In genomic region chr12:54631988-54632728, GRCh38 we compare ENCODE assay signal across 21 cellular contexts. TPM values are rescaled to one million over a fixed set of nuclear protein-coding genes. Genes with fewer than 3 reads are reported as not detected.
DNase-seq lines count a peak whose midpoint lies in the region; ATAC-seq and TF ChIP-seq lines count a peak whose summit lies in the region.
"Had no signal": no experiment of that assay in that cellular context is flagged by ENCODE, and none has a peak within 500 bp of the region (broad histone marks: within the 10 kb centered on the region; RNA-seq: fewer than 3 reads in every experiment).

No MANE protein-coding gene starts in this region.

- H3K27ac ChIP-seq in endodermal cell (ENCODE audit: low read depth, low read length) (no peak overlapping the region), trophoblast cell (ENCODE audit: low read depth, low read length) (no peak overlapping the region)
- H3K27ac ChIP-seq: upper lobe of left lung had no signal

- H3K79me1 ChIP-seq in trophoblast cell (ENCODE audit: low read length): no peaks in the 10 kb centered on the region

- WGBS in endodermal cell (ENCODE audit: insufficient coverage in 1 of 2, insufficient read length in 1 of 2), 2 experiments: 81 to 84% methylated on average over 7 to 8 of the region's 8 CpGs
- WGBS in trophoblast cell (ENCODE audit: extremely low coverage, insufficient coverage, insufficient read length): no CpG with 5 or more reads among the region's 8 CpGs

- no peak overlapping the region for H2AK5ac ChIP-seq in trophoblast cell (ENCODE audit: low read length)

- no peaks in the 10 kb centered on the region for H3K36me3 ChIP-seq in endodermal cell (ENCODE audit: control insufficient read depth, insufficient read depth, low read length)
- H3K36me3 ChIP-seq in trophoblast cell (ENCODE audit: control insufficient read depth in 1 of 2, insufficient read depth in 2 of 2, low read length in 2 of 2): no peaks in the 10 kb centered on the region
- H3K36me3 ChIP-seq: upper lobe of left lung had no signal

- no peak for ATAC-seq in activated CD8-positive, alpha-beta memory T cell treated with anti-CD3 and anti-CD28 coated beads, Interleukin-2, amount 10 ng/mL, durations not matched to agents 7 days and 5 days
- ATAC-seq: esophagus mucosa had no signal

- peaks cover 4% of the 10 kb centered on the region for H3K9me3 Mint-ChIP-seq in activated CD8-positive, alpha-beta memory T cell treated with anti-CD3 and anti-CD28 coated beads, Interleukin-2, amount 10 ng/mL, durations not matched to agents 7 days and 5 days (ENCODE audit: low read depth)
- peaks cover 24% of the 10 kb centered on the region for H3K9me3 Mint-ChIP-seq in endodermal cell
- peaks cover 6% of the 10 kb centered on the region for H3K9me3 Mint-ChIP-seq in chondrocyte (ENCODE audit: low read depth)
- peaks cover 11% of the 10 kb centered on the region for H3K9me3 Mint-ChIP-seq in mesothelial cell of epicardium

- H2BK120ac ChIP-seq in trophoblast cell (ENCODE audit: insufficient read depth, low read length, poor library complexity): no peak overlapping the region

- H3K4me3 Mint-ChIP-seq in activated CD8-positive, alpha-beta memory T cell treated with anti-CD3 and anti-CD28 coated beads, Interleukin-2, amount 10 ng/mL, durations not matched to agents 7 days and 5 days: no peak overlapping the region
- H3K4me3 Mint-ChIP-seq in endodermal cell: no peak overlapping the region
- no peak overlapping the region for H3K4me3 Mint-ChIP-seq in chondrocyte (ENCODE audit: unreplicated experiment)
- H3K4me3 Mint-ChIP-seq in mesothelial cell of epicardium: no peak overlapping the region
- H3K4me3 Mint-ChIP-seq: activated CD4-positive, alpha-beta memory T cell treated with anti-CD3 and anti-CD28 coated beads for 36 hours; CD4-positive, CD25-positive, alpha-beta regulatory T cell; dendritic cell treated with granulocyte-macrophage colony-stimulating factor and Interleukin-4, amounts not matched to agents 40 ng/mL and 50 ng/mL, for 4 days; IgD-negative memory B cell had no signal

- H3K27me3 ChIP-seq in endodermal cell (ENCODE audit: control insufficient read depth, insufficient read depth, low read length, poor library complexity, severe bottlenecking) (peaks cover 90% of the 10 kb centered on the region), trophoblast cell (ENCODE audit: insufficient read depth, low read length) (no peaks in the 10 kb centered on the region)
- H3K27me3 ChIP-seq: upper lobe of left lung had no signal

- no peak overlapping the region for H3K9ac ChIP-seq in endodermal cell (ENCODE audit: extremely low read depth, low read length, poor library complexity, severe bottlenecking)
- peak overlapping the region; percentile 43 for H3K9ac ChIP-seq in trophoblast cell (ENCODE audit: low read length)

- H3K9me3 ChIP-seq in endodermal cell (ENCODE audit: control insufficient read depth, low read length) (peaks cover 19% of the 10 kb centered on the region), trophoblast cell (ENCODE audit: insufficient read depth, low read depth, low read length) (peaks cover 10% of the 10 kb centered on the region)

- H3K79me2 ChIP-seq in trophoblast cell (ENCODE audit: control insufficient read depth, insufficient read depth, low read length, poor library complexity): no peaks in the 10 kb centered on the region

- peak; percentile 33 for DNase-seq in activated CD8-positive, alpha-beta memory T cell treated with anti-CD3 and anti-CD28 coated beads for 24 hours
- no peak for DNase-seq in activated CD8-positive, alpha-beta memory T cell treated with anti-CD3 and anti-CD28 coated beads, Interleukin-2, amount 10 ng/mL, durations not matched to agents 7 days and 5 days
- DNase-seq in NAMALWA (ENCODE audit: low spot score) (peak; percentile 9), endodermal cell (peak; percentile 76), trophoblast cell (peak in 1 of 2 donors; percentile 13), DMS153 (lab: John Stamatoyannopoulos, UW) (no peak), chondrocyte (ENCODE audit: low spot score) (no peak), mesothelial cell of epicardium (ENCODE audit: low spot score in 2 of 2, unreplicated experiment in 2 of 2) (no peak)
- DNase-seq: activated CD4-positive, alpha-beta memory T cell treated with anti-CD3 and anti-CD28 coated beads for 36 hours; aorta; CD4-positive, CD25-positive, alpha-beta regulatory T cell; NCI-H146; NCI-H226; small intestine; T-helper 9 cell; upper lobe of left lung had no signal

- H3K23ac ChIP-seq in trophoblast cell (ENCODE audit: low read length): peak overlapping the region; percentile 41

- peaks cover 12% of the 10 kb centered on the region for H3K27me3 Mint-ChIP-seq in activated CD8-positive, alpha-beta memory T cell treated with anti-CD3 and anti-CD28 coated beads, Interleukin-2, amount 10 ng/mL, durations not matched to agents 7 days and 5 days
- H3K27me3 Mint-ChIP-seq in endodermal cell (ENCODE audit: insufficient read depth): peaks cover 74% of the 10 kb centered on the region
- H3K27me3 Mint-ChIP-seq in chondrocyte (ENCODE audit: low read depth): peaks cover 24% of the 10 kb centered on the region
- peaks cover 75% of the 10 kb centered on the region for H3K27me3 Mint-ChIP-seq in mesothelial cell of epicardium (ENCODE audit: low read depth)

- H3K4me1 Mint-ChIP-seq in activated CD8-positive, alpha-beta memory T cell treated with anti-CD3 and anti-CD28 coated beads, Interleukin-2, amount 10 ng/mL, durations not matched to agents 7 days and 5 days: no peaks in the 10 kb centered on the region
- H3K4me1 Mint-ChIP-seq in endodermal cell (peaks cover 6% of the 10 kb centered on the region), chondrocyte (ENCODE audit: low read depth) (no peaks in the 10 kb centered on the region), mesothelial cell of epicardium (no peaks in the 10 kb centered on the region)
- H3K4me1 Mint-ChIP-seq: IgD-negative memory B cell had no signal

- H3K4me2 ChIP-seq in trophoblast cell (ENCODE audit: low read length): no peak overlapping the region

- H3K14ac ChIP-seq in trophoblast cell (ENCODE audit: low read length): no peak overlapping the region

- no peak overlapping the region for H2BK12ac ChIP-seq in trophoblast cell (ENCODE audit: low read length)

- H3K4ac ChIP-seq in trophoblast cell (ENCODE audit: low read depth, low read length): no peak overlapping the region

- no peak overlapping the region for H4K91ac ChIP-seq in trophoblast cell (ENCODE audit: low read depth, low read length)

- H3K4me3 ChIP-seq in endodermal cell (ENCODE audit: low read length) (no peak overlapping the region), trophoblast cell (ENCODE audit: low read depth, low read length) (no peak overlapping the region)
- H3K4me3 ChIP-seq: upper lobe of left lung had no signal

- H3K18ac ChIP-seq in trophoblast cell (ENCODE audit: low read length): no peak overlapping the region

- H2BK5ac ChIP-seq in trophoblast cell (ENCODE audit: low read depth, low read length, poor library complexity): no peak overlapping the region

- H2AFZ ChIP-seq in trophoblast cell (ENCODE audit: insufficient read depth, low read length, poor library complexity): no peak overlapping the region

- H3K4me1 ChIP-seq in endodermal cell (ENCODE audit: control insufficient read depth, insufficient read depth, low read length) (no peaks in the 10 kb centered on the region), trophoblast cell (ENCODE audit: control insufficient read depth in 1 of 2, insufficient read depth in 2 of 2, low read length in 2 of 2) (no peaks in the 10 kb centered on the region)
- H3K4me1 ChIP-seq: upper lobe of left lung had no signal

- H3K27ac Mint-ChIP-seq in activated CD8-positive, alpha-beta memory T cell treated with anti-CD3 and anti-CD28 coated beads, Interleukin-2, amount 10 ng/mL, durations not matched to agents 7 days and 5 days: no peak overlapping the region
- H3K27ac Mint-ChIP-seq in endodermal cell (no peak overlapping the region), chondrocyte (ENCODE audit: unreplicated experiment) (no peak overlapping the region), mesothelial cell of epicardium (no peak overlapping the region)
- H3K27ac Mint-ChIP-seq: activated CD4-positive, alpha-beta memory T cell treated with anti-CD3 and anti-CD28 coated beads for 36 hours; activated T-helper 2 cell treated with anti-CD3 and anti-CD28 coated beads, Interferon-gamma antibody, Interleukin-2, Interleukin-4, amounts not matched to agents 10 μg/mL and 5 μg/mL and 100 μg/mL, durations not matched to agents 14 hours and 24 hours and 36 hours; CD4-positive, CD25-positive, alpha-beta regulatory T cell; dendritic cell treated with granulocyte-macrophage colony-stimulating factor and Interleukin-4, amounts not matched to agents 40 ng/mL and 50 ng/mL, for 4 days had no signal

- H4K12ac ChIP-seq in trophoblast cell (ENCODE audit: low read depth, low read length): no peak overlapping the region

- peaks cover 2% of the 10 kb centered on the region for H3K36me3 Mint-ChIP-seq in activated CD8-positive, alpha-beta memory T cell treated with anti-CD3 and anti-CD28 coated beads, Interleukin-2, amount 10 ng/mL, durations not matched to agents 7 days and 5 days
- H3K36me3 Mint-ChIP-seq in endodermal cell (ENCODE audit: low read depth): no peaks in the 10 kb centered on the region
- no peaks in the 10 kb centered on the region for H3K36me3 Mint-ChIP-seq in chondrocyte (ENCODE audit: low read depth)
- H3K36me3 Mint-ChIP-seq in mesothelial cell of epicardium: no peaks in the 10 kb centered on the region
- H3K36me3 Mint-ChIP-seq: CD4-positive, CD25-positive, alpha-beta regulatory T cell; IgD-negative memory B cell had no signal

- peak; percentile 73 for TF ChIP-seq CTCF in endodermal cell (conservative IDR thresholded peaks at IDR 0.05)
- no peak for TF ChIP-seq CTCF in chondrocyte (IDR thresholded peaks at IDR 0.05)
- no peak for TF ChIP-seq CTCF in mesothelial cell of epicardium (IDR thresholded peaks at IDR 0.05; ENCODE audit: unreplicated experiment)

- H4K8ac ChIP-seq in trophoblast cell (ENCODE audit: low read depth, low read length): no peak overlapping the region

- CTCF ChIA-PET in activated CD8-positive, alpha-beta memory T cell treated with anti-CD3 and anti-CD28 coated beads, Interleukin-2, amount 10 ng/mL, durations not matched to agents 7 days and 5 days (lab: Charles Lee): interaction anchor here (1.6 kb wide), 1 partner anchor 11 kb away, joined by 3 read pairs; no protein-coding TSS in a partner anchor

RNA-seq across cellular contexts. Expression of gene LACRT, which starts 2.5 kb away (rescaled TPM):
- total RNA-seq in activated CD8-positive, alpha-beta memory T cell treated with anti-CD3 and anti-CD28 coated beads, Interleukin-2, amount 10 ng/mL, durations not matched to agents 7 days and 5 days: not detected
- total RNA-seq in endodermal cell (not detected), chondrocyte (not detected in 3 replicates), mesothelial cell of epicardium (not detected in 3 replicates)
- not detected for polyA plus RNA-seq in endodermal cell (2013, experiment 1 of 2)
- polyA plus RNA-seq in endodermal cell (2013, experiment 2 of 2): not detected
- polyA plus RNA-seq in trophoblast cell (2013): not detected in 2 replicates
- total RNA-seq: activated CD4-positive, alpha-beta memory T cell treated with anti-CD3 and anti-CD28 coated beads for 36 hours; activated T-helper 2 cell treated with anti-CD3 and anti-CD28 coated beads, Interferon-gamma antibody, Interleukin-2, Interleukin-4, amounts not matched to agents 10 μg/mL and 5 μg/mL and 100 μg/mL, durations not matched to agents 14 hours and 24 hours and 36 hours; aorta; CD4-positive, CD25-positive, alpha-beta regulatory T cell; esophagus mucosa; omental fat pad; upper lobe of left lung had no signal
- polyA plus RNA-seq: aorta; CD4-positive, CD25-positive, alpha-beta regulatory T cell; IgD-negative memory B cell; small intestine had no signal

RNA-seq across cellular contexts. Expression of gene DCD, which starts 16.0 kb away (rescaled TPM):
- not detected for total RNA-seq in activated CD8-positive, alpha-beta memory T cell treated with anti-CD3 and anti-CD28 coated beads, Interleukin-2, amount 10 ng/mL, durations not matched to agents 7 days and 5 days
- total RNA-seq in endodermal cell (not detected), chondrocyte (not detected in 3 replicates), mesothelial cell of epicardium (not detected in 3 replicates)
- not detected for polyA plus RNA-seq in endodermal cell (2013, experiment 1 of 2)
- not detected for polyA plus RNA-seq in endodermal cell (2013, experiment 2 of 2)
- polyA plus RNA-seq in trophoblast cell (2013): not detected in 2 replicates
- total RNA-seq: activated CD4-positive, alpha-beta memory T cell treated with anti-CD3 and anti-CD28 coated beads for 36 hours; activated T-helper 2 cell treated with anti-CD3 and anti-CD28 coated beads, Interferon-gamma antibody, Interleukin-2, Interleukin-4, amounts not matched to agents 10 μg/mL and 5 μg/mL and 100 μg/mL, durations not matched to agents 14 hours and 24 hours and 36 hours; aorta; CD4-positive, CD25-positive, alpha-beta regulatory T cell; esophagus mucosa; omental fat pad; upper lobe of left lung had no signal
- polyA plus RNA-seq: aorta; CD4-positive, CD25-positive, alpha-beta regulatory T cell; IgD-negative memory B cell; small intestine had no signal

RNA-seq across cellular contexts. Expression of gene PPP1R1A, which starts 43.7 kb away (rescaled TPM):
- not detected for total RNA-seq in activated CD8-positive, alpha-beta memory T cell treated with anti-CD3 and anti-CD28 coated beads, Interleukin-2, amount 10 ng/mL, durations not matched to agents 7 days and 5 days
- total RNA-seq in endodermal cell (10 to 100 TPM; 12.5 to 16.1 TPM), chondrocyte (not detected in 3 replicates), mesothelial cell of epicardium (0.54 to 1.0 TPM (median 0.76 TPM) in 3 replicates)
- 42.6 TPM for polyA plus RNA-seq in endodermal cell (2013, experiment 1 of 2)
- 40.8 TPM for polyA plus RNA-seq in endodermal cell (2013, experiment 2 of 2)
- polyA plus RNA-seq in trophoblast cell (2013): 0.10 and 0.18 TPM in 2 replicates
- total RNA-seq: activated CD4-positive, alpha-beta memory T cell treated with anti-CD3 and anti-CD28 coated beads for 36 hours; activated T-helper 2 cell treated with anti-CD3 and anti-CD28 coated beads, Interferon-gamma antibody, Interleukin-2, Interleukin-4, amounts not matched to agents 10 μg/mL and 5 μg/mL and 100 μg/mL, durations not matched to agents 14 hours and 24 hours and 36 hours; CD4-positive, CD25-positive, alpha-beta regulatory T cell; esophagus mucosa had no signal
- polyA plus RNA-seq: CD4-positive, CD25-positive, alpha-beta regulatory T cell; IgD-negative memory B cell had no signal

Comparison
In these comparisons a context has a peak if more than half of its experiments do, and no peak if none do; other contexts are left out.
1. DNase-seq: peak in activated CD8-positive, alpha-beta memory T cell treated with anti-CD3 and anti-CD28 coated beads for 24 hours (single experiment), NAMALWA (single experiment) and endodermal cell (single experiment); none in activated CD8-positive, alpha-beta memory T cell treated with anti-CD3 and anti-CD28 coated beads, Interleukin-2, amount 10 ng/mL, durations not matched to agents 7 days and 5 days (single experiment), DMS153 (single experiment), chondrocyte (single experiment) and mesothelial cell of epicardium (0 of 2).